In the genomic region with DNA sequence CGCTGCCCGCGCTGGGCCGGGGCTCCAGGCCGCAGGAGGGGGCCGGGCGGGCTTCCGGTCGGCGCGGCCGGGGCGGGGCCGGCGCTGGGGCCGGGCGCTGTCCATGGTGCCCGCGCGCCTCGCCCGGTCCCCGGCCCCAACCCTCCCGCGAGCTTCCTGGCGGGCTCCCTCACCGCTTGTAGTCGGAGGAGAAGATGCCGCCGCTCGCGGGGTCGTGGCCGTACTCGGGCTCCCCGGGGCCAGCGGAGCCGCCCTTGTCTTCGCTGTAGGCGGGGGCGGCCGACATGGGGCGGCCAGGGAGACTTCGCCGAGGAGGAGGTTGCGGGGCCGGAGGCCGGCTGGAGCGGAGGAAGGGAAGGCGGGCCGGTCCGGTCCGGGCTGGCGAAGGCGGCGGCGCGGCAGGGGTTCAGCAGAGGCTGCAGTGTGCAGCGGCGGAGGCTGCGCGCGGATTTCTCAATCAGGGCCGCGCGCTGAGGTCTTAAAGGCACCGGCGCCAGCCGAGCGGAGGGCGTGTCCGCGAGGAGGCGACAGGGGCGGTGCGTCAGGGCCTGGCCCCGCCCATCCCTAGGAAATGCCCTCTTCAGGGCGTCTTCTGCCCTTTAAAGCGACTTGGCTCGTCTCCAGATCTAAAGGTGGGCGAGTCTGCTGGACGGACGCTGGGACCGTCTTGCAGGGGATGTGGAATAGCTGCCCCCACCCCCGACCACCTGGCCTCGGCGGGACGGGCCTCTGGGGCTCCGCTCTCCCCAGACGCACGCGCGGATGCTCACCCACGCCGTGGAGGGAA, we compare ENCODE assay signal across 1 cellular context.
TF ChIP-seq lines count a peak whose summit lies in the region.

A gene with protein sequence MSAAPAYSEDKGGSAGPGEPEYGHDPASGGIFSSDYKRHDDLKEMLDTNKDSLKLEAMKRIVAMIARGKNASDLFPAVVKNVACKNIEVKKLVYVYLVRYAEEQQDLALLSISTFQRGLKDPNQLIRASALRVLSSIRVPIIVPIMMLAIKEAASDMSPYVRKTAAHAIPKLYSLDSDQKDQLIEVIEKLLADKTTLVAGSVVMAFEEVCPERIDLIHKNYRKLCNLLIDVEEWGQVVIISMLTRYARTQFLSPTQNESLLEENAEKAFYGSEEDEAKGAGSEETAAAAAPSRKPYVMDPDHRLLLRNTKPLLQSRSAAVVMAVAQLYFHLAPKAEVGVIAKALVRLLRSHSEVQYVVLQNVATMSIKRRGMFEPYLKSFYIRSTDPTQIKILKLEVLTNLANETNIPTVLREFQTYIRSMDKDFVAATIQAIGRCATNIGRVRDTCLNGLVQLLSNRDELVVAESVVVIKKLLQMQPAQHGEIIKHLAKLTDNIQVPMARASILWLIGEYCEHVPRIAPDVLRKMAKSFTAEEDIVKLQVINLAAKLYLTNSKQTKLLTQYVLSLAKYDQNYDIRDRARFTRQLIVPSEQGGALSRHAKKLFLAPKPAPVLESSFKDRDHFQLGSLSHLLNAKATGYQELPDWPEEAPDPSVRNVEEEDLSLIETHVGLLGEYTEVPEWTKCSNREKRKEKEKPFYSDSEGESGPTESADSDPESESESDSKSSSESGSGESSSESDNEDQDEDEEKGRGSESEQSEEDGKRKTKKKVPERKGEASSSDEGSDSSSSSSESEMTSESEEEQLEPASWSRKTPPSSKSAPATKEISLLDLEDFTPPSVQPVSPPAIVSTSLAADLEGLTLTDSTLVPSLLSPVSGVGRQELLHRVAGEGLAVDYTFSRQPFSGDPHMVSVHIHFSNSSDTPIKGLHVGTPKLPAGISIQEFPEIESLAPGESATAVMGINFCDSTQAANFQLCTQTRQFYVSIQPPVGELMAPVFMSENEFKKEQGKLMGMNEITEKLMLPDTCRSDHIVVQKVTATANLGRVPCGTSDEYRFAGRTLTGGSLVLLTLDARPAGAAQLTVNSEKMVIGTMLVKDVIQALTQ (minus strand): TSS at position 455 of the 787 bp plus-strand sequence. CDS start 169 bp downstream, at position 286.

TF ChIP-seq in HepG2, 621 proteins besides CTCF, POLR2A, EP300 and RAD21 (continued from another document and continues in another):
- TF ChIP-seq, protein P1, sequence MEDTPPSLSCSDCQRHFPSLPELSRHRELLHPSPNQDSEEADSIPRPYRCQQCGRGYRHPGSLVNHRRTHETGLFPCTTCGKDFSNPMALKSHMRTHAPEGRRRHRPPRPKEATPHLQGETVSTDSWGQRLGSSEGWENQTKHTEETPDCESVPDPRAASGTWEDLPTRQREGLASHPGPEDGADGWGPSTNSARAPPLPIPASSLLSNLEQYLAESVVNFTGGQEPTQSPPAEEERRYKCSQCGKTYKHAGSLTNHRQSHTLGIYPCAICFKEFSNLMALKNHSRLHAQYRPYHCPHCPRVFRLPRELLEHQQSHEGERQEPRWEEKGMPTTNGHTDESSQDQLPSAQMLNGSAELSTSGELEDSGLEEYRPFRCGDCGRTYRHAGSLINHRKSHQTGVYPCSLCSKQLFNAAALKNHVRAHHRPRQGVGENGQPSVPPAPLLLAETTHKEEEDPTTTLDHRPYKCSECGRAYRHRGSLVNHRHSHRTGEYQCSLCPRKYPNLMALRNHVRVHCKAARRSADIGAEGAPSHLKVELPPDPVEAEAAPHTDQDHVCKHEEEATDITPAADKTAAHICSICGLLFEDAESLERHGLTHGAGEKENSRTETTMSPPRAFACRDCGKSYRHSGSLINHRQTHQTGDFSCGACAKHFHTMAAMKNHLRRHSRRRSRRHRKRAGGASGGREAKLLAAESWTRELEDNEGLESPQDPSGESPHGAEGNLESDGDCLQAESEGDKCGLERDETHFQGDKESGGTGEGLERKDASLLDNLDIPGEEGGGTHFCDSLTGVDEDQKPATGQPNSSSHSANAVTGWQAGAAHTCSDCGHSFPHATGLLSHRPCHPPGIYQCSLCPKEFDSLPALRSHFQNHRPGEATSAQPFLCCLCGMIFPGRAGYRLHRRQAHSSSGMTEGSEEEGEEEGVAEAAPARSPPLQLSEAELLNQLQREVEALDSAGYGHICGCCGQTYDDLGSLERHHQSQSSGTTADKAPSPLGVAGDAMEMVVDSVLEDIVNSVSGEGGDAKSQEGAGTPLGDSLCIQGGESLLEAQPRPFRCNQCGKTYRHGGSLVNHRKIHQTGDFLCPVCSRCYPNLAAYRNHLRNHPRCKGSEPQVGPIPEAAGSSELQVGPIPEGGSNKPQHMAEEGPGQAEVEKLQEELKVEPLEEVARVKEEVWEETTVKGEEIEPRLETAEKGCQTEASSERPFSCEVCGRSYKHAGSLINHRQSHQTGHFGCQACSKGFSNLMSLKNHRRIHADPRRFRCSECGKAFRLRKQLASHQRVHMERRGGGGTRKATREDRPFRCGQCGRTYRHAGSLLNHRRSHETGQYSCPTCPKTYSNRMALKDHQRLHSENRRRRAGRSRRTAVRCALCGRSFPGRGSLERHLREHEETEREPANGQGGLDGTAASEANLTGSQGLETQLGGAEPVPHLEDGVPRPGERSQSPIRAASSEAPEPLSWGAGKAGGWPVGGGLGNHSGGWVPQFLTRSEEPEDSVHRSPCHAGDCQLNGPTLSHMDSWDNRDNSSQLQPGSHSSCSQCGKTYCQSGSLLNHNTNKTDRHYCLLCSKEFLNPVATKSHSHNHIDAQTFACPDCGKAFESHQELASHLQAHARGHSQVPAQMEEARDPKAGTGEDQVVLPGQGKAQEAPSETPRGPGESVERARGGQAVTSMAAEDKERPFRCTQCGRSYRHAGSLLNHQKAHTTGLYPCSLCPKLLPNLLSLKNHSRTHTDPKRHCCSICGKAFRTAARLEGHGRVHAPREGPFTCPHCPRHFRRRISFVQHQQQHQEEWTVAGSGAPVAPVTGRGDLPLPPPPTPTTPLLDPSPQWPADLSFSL (CRISPR knock-in tag; IDR thresholded peaks at IDR 0.05): no peak
- TF ChIP-seq, protein P2, sequence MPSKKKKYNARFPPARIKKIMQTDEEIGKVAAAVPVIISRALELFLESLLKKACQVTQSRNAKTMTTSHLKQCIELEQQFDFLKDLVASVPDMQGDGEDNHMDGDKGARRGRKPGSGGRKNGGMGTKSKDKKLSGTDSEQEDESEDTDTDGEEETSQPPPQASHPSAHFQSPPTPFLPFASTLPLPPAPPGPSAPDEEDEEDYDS (CRISPR knock-in tag; IDR thresholded peaks at IDR 0.05): no peak
- TF ChIP-seq KDM2A (CRISPR knock-in tag; IDR thresholded peaks at IDR 0.05; ENCODE audit: borderline replicate concordance, low read depth) (no peak), RFX5 (IDR thresholded peaks at IDR 0.05; ENCODE audit: low read depth, low read length) (no peak), MIER3 (CRISPR knock-in tag; IDR thresholded peaks at IDR 0.05; ENCODE audit: borderline replicate concordance) (no peak), HNRNPLL (IDR thresholded peaks at IDR 0.05; ENCODE audit: low read depth, low read length, poor library complexity, severe bottlenecking) (peak; percentile 31), ZNF333 (CRISPR knock-in tag; IDR thresholded peaks at IDR 0.05; ENCODE audit: borderline replicate concordance) (no peak), TARDBP (CRISPR knock-in tag; IDR thresholded peaks at IDR 0.05) (no peak), ZNF773 (CRISPR knock-in tag; IDR thresholded peaks at IDR 0.05; ENCODE audit: borderline replicate concordance) (peak; percentile 64; the same call in 1 of the 2 replicates), ZNF24 (IDR thresholded peaks at IDR 0.05) (no peak), HNF4A (CRISPR knock-in tag; IDR thresholded peaks at IDR 0.05) (no peak), ZMYM4 (CRISPR knock-in tag; IDR thresholded peaks at IDR 0.05) (peak; percentile 55), ZNF3 (CRISPR knock-in tag; IDR thresholded peaks at IDR 0.05) (no peak), ZNF75D (CRISPR knock-in tag; IDR thresholded peaks at IDR 0.05; ENCODE audit: borderline replicate concordance) (no peak), CBX5 (CRISPR knock-in tag; IDR thresholded peaks at IDR 0.05; ENCODE audit: borderline replicate concordance) (no peak), U2AF2 (IDR thresholded peaks at IDR 0.05; ENCODE audit: low read depth, low read length) (no peak), CENPT (CRISPR knock-in tag; IDR thresholded peaks at IDR 0.05; ENCODE audit: low read depth) (peak; percentile 40; the same call in 1 of the 2 replicates), ZNF589 (CRISPR knock-in tag; conservative IDR thresholded peaks at IDR 0.05) (no peak), ZNF674 (CRISPR knock-in tag; IDR thresholded peaks at IDR 0.05; ENCODE audit: low read depth) (no peak), MTA3 (CRISPR knock-in tag; IDR thresholded peaks at IDR 0.05) (no peak), HOXD1 (CRISPR knock-in tag; IDR thresholded peaks at IDR 0.05) (no peak), KLF13 (CRISPR knock-in tag; IDR thresholded peaks at IDR 0.05) (no peak), SP4 (CRISPR knock-in tag; IDR thresholded peaks at IDR 0.05) (no peak), ZNF232 (CRISPR knock-in tag; IDR thresholded peaks at IDR 0.05; ENCODE audit: borderline replicate concordance) (peak; percentile 52; the same call in 1 of the 2 replicates), ZNF841 (CRISPR knock-in tag; IDR thresholded peaks at IDR 0.05; ENCODE audit: borderline replicate concordance) (no peak), KAT2B (IDR thresholded peaks at IDR 0.05; ENCODE audit: borderline replicate concordance, low read depth, low read length) (no peak)
- TF ChIP-seq, protein P3, sequence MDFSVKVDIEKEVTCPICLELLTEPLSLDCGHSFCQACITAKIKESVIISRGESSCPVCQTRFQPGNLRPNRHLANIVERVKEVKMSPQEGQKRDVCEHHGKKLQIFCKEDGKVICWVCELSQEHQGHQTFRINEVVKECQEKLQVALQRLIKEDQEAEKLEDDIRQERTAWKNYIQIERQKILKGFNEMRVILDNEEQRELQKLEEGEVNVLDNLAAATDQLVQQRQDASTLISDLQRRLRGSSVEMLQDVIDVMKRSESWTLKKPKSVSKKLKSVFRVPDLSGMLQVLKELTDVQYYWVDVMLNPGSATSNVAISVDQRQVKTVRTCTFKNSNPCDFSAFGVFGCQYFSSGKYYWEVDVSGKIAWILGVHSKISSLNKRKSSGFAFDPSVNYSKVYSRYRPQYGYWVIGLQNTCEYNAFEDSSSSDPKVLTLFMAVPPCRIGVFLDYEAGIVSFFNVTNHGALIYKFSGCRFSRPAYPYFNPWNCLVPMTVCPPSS (IDR thresholded peaks at IDR 0.05): no peak
- TF ChIP-seq, protein P4, sequence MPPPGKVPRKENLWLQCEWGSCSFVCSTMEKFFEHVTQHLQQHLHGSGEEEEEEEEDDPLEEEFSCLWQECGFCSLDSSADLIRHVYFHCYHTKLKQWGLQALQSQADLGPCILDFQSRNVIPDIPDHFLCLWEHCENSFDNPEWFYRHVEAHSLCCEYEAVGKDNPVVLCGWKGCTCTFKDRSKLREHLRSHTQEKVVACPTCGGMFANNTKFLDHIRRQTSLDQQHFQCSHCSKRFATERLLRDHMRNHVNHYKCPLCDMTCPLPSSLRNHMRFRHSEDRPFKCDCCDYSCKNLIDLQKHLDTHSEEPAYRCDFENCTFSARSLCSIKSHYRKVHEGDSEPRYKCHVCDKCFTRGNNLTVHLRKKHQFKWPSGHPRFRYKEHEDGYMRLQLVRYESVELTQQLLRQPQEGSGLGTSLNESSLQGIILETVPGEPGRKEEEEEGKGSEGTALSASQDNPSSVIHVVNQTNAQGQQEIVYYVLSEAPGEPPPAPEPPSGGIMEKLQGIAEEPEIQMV (CRISPR knock-in tag; IDR thresholded peaks at IDR 0.05; ENCODE audit: low read depth): no peak
- TF ChIP-seq, protein P5, sequence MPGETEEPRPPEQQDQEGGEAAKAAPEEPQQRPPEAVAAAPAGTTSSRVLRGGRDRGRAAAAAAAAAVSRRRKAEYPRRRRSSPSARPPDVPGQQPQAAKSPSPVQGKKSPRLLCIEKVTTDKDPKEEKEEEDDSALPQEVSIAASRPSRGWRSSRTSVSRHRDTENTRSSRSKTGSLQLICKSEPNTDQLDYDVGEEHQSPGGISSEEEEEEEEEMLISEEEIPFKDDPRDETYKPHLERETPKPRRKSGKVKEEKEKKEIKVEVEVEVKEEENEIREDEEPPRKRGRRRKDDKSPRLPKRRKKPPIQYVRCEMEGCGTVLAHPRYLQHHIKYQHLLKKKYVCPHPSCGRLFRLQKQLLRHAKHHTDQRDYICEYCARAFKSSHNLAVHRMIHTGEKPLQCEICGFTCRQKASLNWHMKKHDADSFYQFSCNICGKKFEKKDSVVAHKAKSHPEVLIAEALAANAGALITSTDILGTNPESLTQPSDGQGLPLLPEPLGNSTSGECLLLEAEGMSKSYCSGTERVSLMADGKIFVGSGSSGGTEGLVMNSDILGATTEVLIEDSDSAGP (CRISPR knock-in tag; IDR thresholded peaks at IDR 0.05; ENCODE audit: borderline replicate concordance): peak; percentile 98
- TF ChIP-seq, protein P6, sequence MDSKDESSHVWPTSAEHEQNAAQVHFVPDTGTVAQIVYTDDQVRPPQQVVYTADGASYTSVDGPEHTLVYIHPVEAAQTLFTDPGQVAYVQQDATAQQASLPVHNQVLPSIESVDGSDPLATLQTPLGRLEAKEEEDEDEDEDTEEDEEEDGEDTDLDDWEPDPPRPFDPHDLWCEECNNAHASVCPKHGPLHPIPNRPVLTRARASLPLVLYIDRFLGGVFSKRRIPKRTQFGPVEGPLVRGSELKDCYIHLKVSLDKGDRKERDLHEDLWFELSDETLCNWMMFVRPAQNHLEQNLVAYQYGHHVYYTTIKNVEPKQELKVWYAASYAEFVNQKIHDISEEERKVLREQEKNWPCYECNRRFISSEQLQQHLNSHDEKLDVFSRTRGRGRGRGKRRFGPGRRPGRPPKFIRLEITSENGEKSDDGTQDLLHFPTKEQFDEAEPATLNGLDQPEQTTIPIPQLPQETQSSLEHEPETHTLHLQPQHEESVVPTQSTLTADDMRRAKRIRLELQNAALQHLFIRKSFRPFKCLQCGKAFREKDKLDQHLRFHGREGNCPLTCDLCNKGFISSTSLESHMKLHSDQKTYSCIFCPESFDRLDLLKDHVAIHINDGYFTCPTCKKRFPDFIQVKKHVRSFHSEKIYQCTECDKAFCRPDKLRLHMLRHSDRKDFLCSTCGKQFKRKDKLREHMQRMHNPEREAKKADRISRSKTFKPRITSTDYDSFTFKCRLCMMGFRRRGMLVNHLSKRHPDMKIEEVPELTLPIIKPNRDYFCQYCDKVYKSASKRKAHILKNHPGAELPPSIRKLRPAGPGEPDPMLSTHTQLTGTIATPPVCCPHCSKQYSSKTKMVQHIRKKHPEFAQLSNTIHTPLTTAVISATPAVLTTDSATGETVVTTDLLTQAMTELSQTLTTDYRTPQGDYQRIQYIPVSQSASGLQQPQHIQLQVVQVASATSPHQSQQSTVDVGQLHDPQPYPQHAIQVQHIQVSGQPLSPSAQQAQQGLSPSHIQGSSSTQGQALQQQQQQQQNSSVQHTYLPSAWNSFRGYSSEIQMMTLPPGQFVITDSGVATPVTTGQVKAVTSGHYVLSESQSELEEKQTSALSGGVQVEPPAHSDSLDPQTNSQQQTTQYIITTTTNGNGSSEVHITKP (CRISPR knock-in tag; IDR thresholded peaks at IDR 0.05; ENCODE audit: low read depth): no peak
- TF ChIP-seq, protein P7, sequence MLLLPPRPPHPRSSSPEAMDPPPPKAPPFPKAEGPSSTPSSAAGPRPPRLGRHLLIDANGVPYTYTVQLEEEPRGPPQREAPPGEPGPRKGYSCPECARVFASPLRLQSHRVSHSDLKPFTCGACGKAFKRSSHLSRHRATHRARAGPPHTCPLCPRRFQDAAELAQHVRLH (CRISPR knock-in tag; IDR thresholded peaks at IDR 0.05; ENCODE audit: borderline replicate concordance, low read depth): no peak
- TF ChIP-seq, protein P8, sequence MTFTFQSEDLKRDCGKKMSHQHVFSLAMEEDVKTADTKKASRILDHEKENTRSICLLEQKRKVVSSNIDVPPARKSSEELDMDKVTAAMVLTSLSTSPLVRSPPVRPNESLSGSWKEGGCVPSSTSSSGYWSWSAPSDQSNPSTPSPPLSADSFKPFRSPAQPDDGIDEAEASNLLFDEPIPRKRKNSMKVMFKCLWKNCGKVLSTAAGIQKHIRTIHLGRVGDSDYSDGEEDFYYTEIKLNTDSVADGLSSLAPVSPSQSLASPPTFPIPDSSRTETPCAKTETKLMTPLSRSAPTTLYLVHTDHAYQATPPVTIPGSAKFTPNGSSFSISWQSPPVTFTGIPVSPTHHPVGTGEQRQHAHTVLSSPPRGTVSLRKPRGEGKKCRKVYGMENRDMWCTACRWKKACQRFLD (CRISPR knock-in tag; IDR thresholded peaks at IDR 0.05; ENCODE audit: borderline replicate concordance): 0 out of 2 replicates have a peak, but pooled peaks have one; percentile 27
